2 cellular contexts compared by ENCODE assay signal in the genomic region with DNA sequence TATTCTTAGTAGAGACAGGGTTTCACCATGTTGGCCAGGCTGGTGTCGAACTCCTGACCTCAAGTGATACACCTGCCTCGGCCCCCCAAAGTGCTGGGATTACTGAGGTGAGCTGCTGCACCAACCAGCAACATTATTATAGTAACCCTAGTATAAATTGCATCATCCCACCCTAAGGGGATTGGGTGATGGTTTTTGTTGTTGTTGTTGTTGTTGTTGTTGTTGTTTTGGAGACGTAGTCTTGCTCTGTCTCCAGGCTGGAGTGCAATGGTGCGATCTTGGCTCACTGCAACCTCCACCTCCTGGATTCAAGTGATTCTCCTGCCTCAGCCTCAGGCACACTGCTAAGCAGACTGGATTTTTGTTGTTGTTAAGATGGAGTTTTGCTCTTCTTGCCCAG.
TF ChIP-seq lines count a peak whose summit lies in the region.
"Not testable (repeated sequence)": the region's sequence is repeated elsewhere in the genome, so short reads cannot be mapped to it uniquely, and the experiment has no call there.

No MANE protein-coding gene starts in this region.

TF ChIP-seq in K562, 482 proteins besides CTCF, POLR2A, EP300 and RAD21:
- TF ChIP-seq, protein P1, sequence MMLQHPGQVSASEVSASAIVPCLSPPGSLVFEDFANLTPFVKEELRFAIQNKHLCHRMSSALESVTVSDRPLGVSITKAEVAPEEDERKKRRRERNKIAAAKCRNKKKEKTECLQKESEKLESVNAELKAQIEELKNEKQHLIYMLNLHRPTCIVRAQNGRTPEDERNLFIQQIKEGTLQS (IDR thresholded peaks at IDR 0.05): peak; percentile 72
- TF ChIP-seq, protein P1 (CRISPR knock-in tag; conservative IDR thresholded peaks at IDR 0.05): not testable (repeated sequence)
- TF ChIP-seq CEBPB (tag; IDR thresholded peaks at IDR 0.05) (peak; percentile 30; the same call in 1 of the 2 replicates), CEBPG (CRISPR knock-in tag; IDR thresholded peaks at IDR 0.05) (peak; percentile 34; the same call in 1 of the 2 replicates), CEBPG (tag; conservative IDR thresholded peaks at IDR 0.05 in 1 of 2, IDR thresholded peaks at IDR 0.05 in 1 of 2) (peak; percentile 32 to 34; a peak in 2 of 4 replicates)

TF ChIP-seq in HepG2, 621 proteins besides CTCF, POLR2A, EP300 and RAD21:
- 0 out of 2 replicates have a peak, but pooled peaks have one; percentile 2 for TF ChIP-seq CEBPB (IDR thresholded peaks at IDR 0.05; ENCODE audit: borderline replicate concordance, low read depth, low read length)
- peak; percentile 90 for TF ChIP-seq FOXP1 (IDR thresholded peaks at IDR 0.05)
- not testable (repeated sequence) for TF ChIP-seq FOXP1, ATF7 (CRISPR knock-in tag; IDR thresholded peaks at IDR 0.05)
- TF ChIP-seq ZNF572 (CRISPR knock-in tag; IDR thresholded peaks at IDR 0.05): 0 out of 2 replicates have a peak, but pooled peaks have one; percentile 25
- TF ChIP-seq, protein P2, sequence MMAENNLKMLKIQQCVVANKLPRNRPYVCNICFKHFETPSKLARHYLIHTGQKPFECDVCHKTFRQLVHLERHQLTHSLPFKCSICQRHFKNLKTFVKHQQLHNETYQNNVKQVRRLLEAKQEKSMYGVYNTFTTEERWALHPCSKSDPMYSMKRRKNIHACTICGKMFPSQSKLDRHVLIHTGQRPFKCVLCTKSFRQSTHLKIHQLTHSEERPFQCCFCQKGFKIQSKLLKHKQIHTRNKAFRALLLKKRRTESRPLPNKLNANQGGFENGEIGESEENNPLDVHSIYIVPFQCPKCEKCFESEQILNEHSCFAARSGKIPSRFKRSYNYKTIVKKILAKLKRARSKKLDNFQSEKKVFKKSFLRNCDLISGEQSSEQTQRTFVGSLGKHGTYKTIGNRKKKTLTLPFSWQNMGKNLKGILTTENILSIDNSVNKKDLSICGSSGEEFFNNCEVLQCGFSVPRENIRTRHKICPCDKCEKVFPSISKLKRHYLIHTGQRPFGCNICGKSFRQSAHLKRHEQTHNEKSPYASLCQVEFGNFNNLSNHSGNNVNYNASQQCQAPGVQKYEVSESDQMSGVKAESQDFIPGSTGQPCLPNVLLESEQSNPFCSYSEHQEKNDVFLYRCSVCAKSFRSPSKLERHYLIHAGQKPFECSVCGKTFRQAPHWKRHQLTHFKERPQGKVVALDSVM (CRISPR knock-in tag; IDR thresholded peaks at IDR 0.05): 0 out of 2 replicates have a peak, but pooled peaks have one; percentile 3
- TF ChIP-seq, protein P3, sequence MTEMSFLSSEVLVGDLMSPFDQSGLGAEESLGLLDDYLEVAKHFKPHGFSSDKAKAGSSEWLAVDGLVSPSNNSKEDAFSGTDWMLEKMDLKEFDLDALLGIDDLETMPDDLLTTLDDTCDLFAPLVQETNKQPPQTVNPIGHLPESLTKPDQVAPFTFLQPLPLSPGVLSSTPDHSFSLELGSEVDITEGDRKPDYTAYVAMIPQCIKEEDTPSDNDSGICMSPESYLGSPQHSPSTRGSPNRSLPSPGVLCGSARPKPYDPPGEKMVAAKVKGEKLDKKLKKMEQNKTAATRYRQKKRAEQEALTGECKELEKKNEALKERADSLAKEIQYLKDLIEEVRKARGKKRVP (CRISPR knock-in tag; IDR thresholded peaks at IDR 0.05): peak in 1 of 2 experiments; percentile 69; a peak in 2 of 4 replicates
- TF ChIP-seq ATF7 (IDR thresholded peaks at IDR 0.05): peak; percentile 14; the same call in 1 of the 2 replicates
